In genomic region chrX:81414630-81415029, GRCh38 we compare ENCODE assay signal across 18 cellular contexts.
DNase-seq lines count a peak whose midpoint lies in the region; ATAC-seq and TF ChIP-seq lines count a peak whose summit lies in the region.
"Had no signal": no experiment of that assay in that cellular context is flagged by ENCODE, and none has a peak within 500 bp of the region (broad histone marks: within the 10 kb centered on the region; RNA-seq: fewer than 3 reads in every experiment).

No MANE protein-coding gene starts in this region.

- ATAC-seq in upper lobe of right lung: no peak
- ATAC-seq: GM23338, left colon had no signal

- H3K4me2 ChIP-seq in PC-9: no peak overlapping the region
- H3K4me2 ChIP-seq: GM23338 had no signal

- BruUV-seq in PC-9 (replicated peaks; lab: Mats Ljungman, UMichigan): no TSS peak

- H3K27ac ChIP-seq in PC-9 (no peak overlapping the region), upper lobe of right lung (no peak overlapping the region)
- H3K27ac ChIP-seq: epithelial cell of prostate, transverse colon had no signal

- H3K4me1 ChIP-seq in PC-9 (replicated peaks; ENCODE audit: insufficient read depth) (no peaks in the 10 kb centered on the region), upper lobe of right lung (no peaks in the 10 kb centered on the region)
- H3K4me1 ChIP-seq: Caco-2, transverse colon had no signal

- H3K27ac Mint-ChIP-seq in progenitor cell of endocrine pancreas: no peak overlapping the region
- H3K27ac Mint-ChIP-seq: activated naive CD8-positive, alpha-beta T cell treated with anti-CD3 and anti-CD28 coated beads for 36 hours; GM23338 had no signal

- H3K4me3 Mint-ChIP-seq in progenitor cell of endocrine pancreas (ENCODE audit: low read depth): no peak overlapping the region
- H3K4me3 Mint-ChIP-seq: activated naive CD8-positive, alpha-beta T cell treated with anti-CD3 and anti-CD28 coated beads for 36 hours; GM23338 had no signal

- CTCF ChIA-PET in PC-9 (lab: Charles Lee): no interaction called here

- H3K9me3 Mint-ChIP-seq in progenitor cell of endocrine pancreas (ENCODE audit: low read depth): peaks cover 36% of the 10 kb centered on the region
- H3K9me3 Mint-ChIP-seq: activated naive CD8-positive, alpha-beta T cell treated with anti-CD3 and anti-CD28 coated beads for 36 hours; GM23338 had no signal

- 0 out of 2 replicates have a peak, but pooled peaks have one; percentile 16 for TF ChIP-seq CTCF in PC-9 (conservative IDR thresholded peaks at IDR 0.05)
- no peak for TF ChIP-seq CTCF in fibroblast of pulmonary artery (IDR thresholded peaks at IDR 0.05; ENCODE audit: low read length, missing control alignments)
- TF ChIP-seq CTCF in upper lobe of right lung (IDR thresholded peaks at IDR 0.05): peak; percentile 5
- no peak for TF ChIP-seq CTCF in progenitor cell of endocrine pancreas (IDR thresholded peaks at IDR 0.05; ENCODE audit: unreplicated experiment)

- H3K9me3 ChIP-seq in PC-9 (ENCODE audit: insufficient read depth, low read depth) (no peaks in the 10 kb centered on the region), upper lobe of right lung (no peaks in the 10 kb centered on the region)
- H3K9me3 ChIP-seq: Caco-2, transverse colon had no signal

- no peak overlapping the region for H3K4me3 ChIP-seq in PC-9
- H3K4me3 ChIP-seq in fibroblast of pulmonary artery (replicated peaks; ENCODE audit: low read depth, low read length): no peak overlapping the region
- H3K4me3 ChIP-seq in upper lobe of right lung: no peak overlapping the region
- H3K4me3 ChIP-seq: GM23338, transverse colon had no signal

- H3K79me2 ChIP-seq in PC-9 (ENCODE audit: low read depth): no peaks in the 10 kb centered on the region

- H3K36me3 Mint-ChIP-seq in progenitor cell of endocrine pancreas (ENCODE audit: insufficient read depth): no peaks in the 10 kb centered on the region
- H3K36me3 Mint-ChIP-seq: activated naive CD8-positive, alpha-beta T cell treated with anti-CD3 and anti-CD28 coated beads for 36 hours had no signal

- H3F3A ChIP-seq in PC-9 (ENCODE audit: insufficient read depth, low read depth): no peaks in the 10 kb centered on the region

- no peaks in the 10 kb centered on the region for H3K27me3 Mint-ChIP-seq in progenitor cell of endocrine pancreas

- H3K27me3 ChIP-seq in PC-9 (ENCODE audit: insufficient read depth, low read depth): no peaks in the 10 kb centered on the region
- no peaks in the 10 kb centered on the region for H3K27me3 ChIP-seq in upper lobe of right lung
- H3K27me3 ChIP-seq: transverse colon had no signal

- H3K36me3 ChIP-seq in PC-9 (ENCODE audit: low read depth) (no peaks in the 10 kb centered on the region), upper lobe of right lung (no peaks in the 10 kb centered on the region)
- H3K36me3 ChIP-seq: transverse colon had no signal

- H3K4me1 Mint-ChIP-seq in progenitor cell of endocrine pancreas (ENCODE audit: low read depth): no peaks in the 10 kb centered on the region
- H3K4me1 Mint-ChIP-seq: activated naive CD8-positive, alpha-beta T cell treated with anti-CD3 and anti-CD28 coated beads for 36 hours; GM23338 had no signal

- no peaks in the 10 kb centered on the region for H4K20me1 ChIP-seq in PC-9 (ENCODE audit: insufficient read depth)

- H2AFZ ChIP-seq in PC-9: no peak overlapping the region
- H2AFZ ChIP-seq: GM23338 had no signal

- POLR2A ChIA-PET in PC-9 (lab: Charles Lee; ENCODE audit: unreplicated experiment): no interaction called here

- DNase-seq in SIG-M5 treated with dmso at 0.1 percent for 504 hours (lab: John Stamatoyannopoulos, UW; ENCODE audit: unreplicated experiment) (peak; percentile 1), SIG-M5 (lab: John Stamatoyannopoulos, UW) (no peak), PC-9 (no peak), fibroblast of pulmonary artery (ENCODE audit: low read depth) (peak; percentile 0), upper lobe of right lung (no peak), NCI-H226 (no peak), progenitor cell of endocrine pancreas (ENCODE audit: low spot score, unreplicated experiment) (no peak)
- no peak for DNase-seq in effector CD4-positive, alpha-beta T cell
- DNase-seq: activated naive CD8-positive, alpha-beta T cell treated with anti-CD3 and anti-CD28 coated beads for 36 hours; activated T-cell treated with anti-CD3 and anti-CD28 coated beads, Interleukin-2, amount 50 U/mL, for 1 hour; Caco-2; cerebellar nuclear complex; left colon; NCI-H1092 treated with DMSO at 0.1 percent for 48 hours; stimulated activated CD8-positive, alpha-beta memory T cell treated with anti-CD3 and anti-CD28 coated beads, Interleukin-4, amount 100 ng/mL, for 48 hours; transverse colon had no signal

- H3K9me2 ChIP-seq in PC-9 (ENCODE audit: insufficient read depth): no peaks in the 10 kb centered on the region

- intact Hi-C loops in PC-9 (cut with micrococcal nuclease; ENCODE audit: unreplicated experiment) (no loop called here), upper lobe of right lung (cut with DNase I) (no loop called here)

Comparison
In these comparisons a context has a peak if more than half of its experiments do, and no peak if none do; other contexts are left out.
1. DNase-seq: peak in SIG-M5 treated with dmso at 0.1 percent for 504 hours (single experiment) and fibroblast of pulmonary artery (single experiment); none in SIG-M5 (single experiment), PC-9 (0 of 2), upper lobe of right lung (single experiment), NCI-H226 (single experiment), effector CD4-positive, alpha-beta T cell (single experiment) and progenitor cell of endocrine pancreas (single experiment).
2. CTCF ChIP-seq: peak in PC-9 (single experiment) and upper lobe of right lung (single experiment); none in fibroblast of pulmonary artery (single experiment) and progenitor cell of endocrine pancreas (single experiment).